29 cellular contexts compared by ENCODE assay signal in genomic region chr12:107597695-107598410, GRCh38.
A peak's percentile ranks its signal among the peaks of the same experiment; 100 is the strongest.
DNase-seq lines count a peak whose midpoint lies in the region; ATAC-seq, FAIRE-seq and TF ChIP-seq lines count a peak whose summit lies in the region.
"Had no signal": no experiment of that assay in that cellular context is flagged by ENCODE, and none has a peak within 500 bp of the region (broad histone marks: within the 10 kb centered on the region; RNA-seq: fewer than 3 reads in every experiment).

No MANE protein-coding gene starts in this region.

- H3K4me3 ChIP-seq in bronchial epithelial cell (ENCODE audit: low read depth, low read length): no peak overlapping the region
- no peak overlapping the region for H3K4me3 ChIP-seq in sigmoid colon
- H3K4me3 ChIP-seq: esophagus squamous epithelium, heart left ventricle, neural progenitor cell, spleen, tibial artery had no signal

- peaks cover 0 to 6% (median 3%) of the 10 kb centered on the region in 4 donors for H3K9me3 ChIP-seq in sigmoid colon

- H3K27ac ChIP-seq in sigmoid colon: no peak overlapping the region
- H3K27ac ChIP-seq: esophagus squamous epithelium, heart left ventricle, neural progenitor cell, parathyroid adenoma, spleen, tibial artery had no signal

- TF ChIP-seq EP300 in sigmoid colon (IDR thresholded peaks at IDR 0.05): no peak

- no peaks in the 10 kb centered on the region for H3K27me3 ChIP-seq in bronchial epithelial cell (ENCODE audit: control insufficient read depth, insufficient read depth, low read length)
- no peaks in the 10 kb centered on the region for H3K27me3 ChIP-seq in sigmoid colon
- H3K27me3 ChIP-seq: BE2C, esophagus squamous epithelium, heart left ventricle, neural progenitor cell, spleen, tibial artery had no signal

- WGBS in sigmoid colon, 2 donors: 88 to 91% methylated on average over 2 of the region's 2 CpGs

- TF ChIP-seq CTCF in bronchial epithelial cell (IDR thresholded peaks at IDR 0.05; ENCODE audit: insufficient read depth, low read length, severe bottlenecking): no peak
- TF ChIP-seq CTCF in sigmoid colon (IDR thresholded peaks at IDR 0.05): no peak

- ATAC-seq in GM19043 (IDR thresholded peaks at IDR 0.05; ENCODE audit: low read depth, unreplicated experiment): peak; percentile 57
- ATAC-seq in HG03175 (IDR thresholded peaks at IDR 0.05; ENCODE audit: unreplicated experiment): peak; percentile 77
- ATAC-seq in GM18505 (IDR thresholded peaks at IDR 0.05; ENCODE audit: unreplicated experiment): no peak
- ATAC-seq: heart left ventricle, left ventricle myocardium superior, Panc1 had no signal

- no peaks in the 10 kb centered on the region for H3K4me1 ChIP-seq in sigmoid colon
- H3K4me1 ChIP-seq: esophagus squamous epithelium, heart left ventricle, neural progenitor cell, parathyroid adenoma, spleen, tibial artery had no signal

- DNase-seq in AML-193 (lab: John Stamatoyannopoulos, UW) (peak; percentile 19 to 29), bronchial epithelial cell (ENCODE audit: low read depth) (no peak), NCI-H2196 treated with DMSO at 0.1 percent for 48 hours (lab: John Stamatoyannopoulos, UW; ENCODE audit: unreplicated experiment) (no peak), Ammon's horn (ENCODE audit: low spot score) (no peak), sigmoid colon (no peak)
- DNase-seq: activated naive CD4-positive, alpha-beta T cell treated with anti-CD3 and anti-CD28 coated beads, Interleukin-2, amount 50 U/mL, for 16 hours; amygdala; BE2C; esophagus squamous epithelium; foreskin melanocyte; heart left ventricle; left ventricle myocardium superior; mesendoderm; NCI-H187; NCI-H524 treated with DMSO at 0.1 percent for 48 hours; SHP77 treated with DMSO at 0.1 percent for 48 hours; spleen; stimulated activated CD4-positive, alpha-beta T cell treated with anti-CD3 and anti-CD28 coated beads, Interleukin-2, amount 100 ng/mL, for 24 hours; stimulated activated CD8-positive, alpha-beta memory T cell treated with anti-CD3 and anti-CD28 coated beads, Interleukin-4, amount 100 ng/mL, for 48 hours; tibial artery had no signal

- FAIRE-seq in bronchial epithelial cell (lab: Jason Lieb, UNC): peak; percentile 64
- FAIRE-seq: GM12891, H54, keratinocyte had no signal

- TF ChIP-seq POLR2A in GM18505 (IDR thresholded peaks at IDR 0.05; ENCODE audit: borderline replicate concordance, extremely low read depth, insufficient read depth, insufficient read length): no peak
- no peak for TF ChIP-seq POLR2A in sigmoid colon (IDR thresholded peaks at IDR 0.05)

- H3K36me3 ChIP-seq in bronchial epithelial cell (ENCODE audit: control insufficient read depth, insufficient read depth, low read length) (no peaks in the 10 kb centered on the region), sigmoid colon (no peaks in the 10 kb centered on the region)
- H3K36me3 ChIP-seq: BE2C, heart left ventricle, neural progenitor cell, spleen, tibial artery had no signal

- intact Hi-C loops in sigmoid colon (cut with DNase I): no loop called here

Comparison
In these comparisons a context has a peak if more than half of its experiments do, and no peak if none do; other contexts are left out.
1. DNase-seq: peak in AML-193 (2 of 2); none in bronchial epithelial cell (single experiment), NCI-H2196 treated with DMSO at 0.1 percent for 48 hours (single experiment), Ammon's horn (single experiment) and sigmoid colon (single experiment).